Comparison of ENCODE assay signal across 8 cellular contexts in genomic region chr7:44040493-44040891, GRCh38. TPM values are rescaled to one million over a fixed set of nuclear protein-coding genes. Genes with fewer than 3 reads are reported as not detected.
DNase-seq lines count a peak whose midpoint lies in the region; ATAC-seq and TF ChIP-seq lines count a peak whose summit lies in the region.
"Not testable (repeated sequence)": the region's sequence is repeated elsewhere in the genome, so short reads cannot be mapped to it uniquely, and the experiment has no call there.

No MANE protein-coding gene starts in this region.

- not testable (repeated sequence) for H3K27ac ChIP-seq in ascending aorta
- H3K27ac ChIP-seq in right atrium auricular region: peak overlapping the region; percentile 53 to 71

- peak overlapping the region; percentile 52 to 61 for H3K4me3 ChIP-seq in ascending aorta
- peak overlapping the region; percentile 26 to 43 for H3K4me3 ChIP-seq in right atrium auricular region

- DNase-seq in NCI-H1105 treated with DMSO at 0.1 percent for 48 hours (lab: John Stamatoyannopoulos, UW) (peak; percentile 11), retina (peak; percentile 47)
- DNase-seq in activated CD4-positive, CD25-positive, alpha-beta regulatory T cell treated with anti-CD3 and anti-CD28 coated beads, Interleukin-2, amount 50 U/mL, for 16 hours (ENCODE audit: low read depth, low spot score): peak; percentile 34
- DNase-seq in ascending aorta (ENCODE audit: low spot score in 2 of 2); right atrium auricular region (ENCODE audit: low spot score); type B pancreatic cell (ENCODE audit: extremely low spot score, unreplicated experiment): not testable (repeated sequence)

- peak; percentile 43 for ATAC-seq in GM18502 (IDR thresholded peaks at IDR 0.05; ENCODE audit: poor library complexity, unreplicated experiment)
- ATAC-seq in HG02759 (IDR thresholded peaks at IDR 0.05; ENCODE audit: unreplicated experiment): peak; percentile 57

- peak overlapping the region; percentile 68 for H3K4me3 Mint-ChIP-seq in type B pancreatic cell

- not testable (repeated sequence) for H3K9me3 Mint-ChIP-seq in type B pancreatic cell

- not testable (repeated sequence) for H3K9me3 ChIP-seq in ascending aorta, right atrium auricular region

- H3K36me3 Mint-ChIP-seq in type B pancreatic cell: not testable (repeated sequence)

- H3K27me3 ChIP-seq in ascending aorta, right atrium auricular region: not testable (repeated sequence)

- peak in 1 of 3 experiments; percentile 17 for TF ChIP-seq CTCF in ascending aorta (IDR thresholded peaks at IDR 0.05)
- TF ChIP-seq CTCF in right atrium auricular region (IDR thresholded peaks at IDR 0.05): peak; percentile 14 to 49
- TF ChIP-seq CTCF in type B pancreatic cell (conservative IDR thresholded peaks at IDR 0.05): peak; percentile 27

- not testable (repeated sequence) for H3K4me1 ChIP-seq in ascending aorta
- peaks cover 0 to 26% of the 10 kb centered on the region in 2 donors for H3K4me1 ChIP-seq in right atrium auricular region

- not testable (repeated sequence) for H3K27me3 Mint-ChIP-seq in type B pancreatic cell

- not testable (repeated sequence) for H3K36me3 ChIP-seq in ascending aorta, right atrium auricular region

- intact Hi-C loops in ascending aorta (cut with DNase I): not testable (repeated sequence)

- not testable (repeated sequence) for H3K27ac Mint-ChIP-seq in type B pancreatic cell

- not testable (repeated sequence) for H3K4me1 Mint-ChIP-seq in type B pancreatic cell (ENCODE audit: unreplicated experiment)

RNA-seq across cellular contexts. Expression of gene DBNL, which starts 4.0 kb away (rescaled TPM):
- 177 TPM for total RNA-seq in ascending aorta
- 10 to 100 TPM; 31.4 to 66.2 TPM for total RNA-seq in right atrium auricular region
- 62.8 and 71.7 TPM in 2 replicates for total RNA-seq in type B pancreatic cell (ENCODE audit: low replicate concordance)

RNA-seq across cellular contexts. Expression of gene PGAM2, which starts 24.9 kb away (rescaled TPM):
- total RNA-seq in ascending aorta (not detected), right atrium auricular region (1,000 to 10,000 TPM in 1 of 2 donors, 100 to 1,000 TPM in 1; 680 to 2,809 TPM), type B pancreatic cell (ENCODE audit: low replicate concordance) (0.57 and 0.72 TPM in 2 replicates)

RNA-seq across cellular contexts. Expression of gene POLM, which starts 41.8 kb away (rescaled TPM):
- total RNA-seq in ascending aorta (58.8 TPM), right atrium auricular region (10 to 100 TPM; 18.5 to 31.3 TPM), type B pancreatic cell (ENCODE audit: low replicate concordance) (25.2 and 27.2 TPM in 2 replicates)

RNA-seq across cellular contexts. Expression of gene SPDYE1, which starts 42.8 kb away (rescaled TPM):
- not detected for total RNA-seq in ascending aorta
- total RNA-seq in right atrium auricular region: not detected
- total RNA-seq in type B pancreatic cell (ENCODE audit: low replicate concordance): not detected in 2 replicates

Comparison
In these comparisons a context has a peak if more than half of its experiments do, and no peak if none do; other contexts are left out.
1. RNA of gene PGAM2, which starts 24.9 kb away (total RNA-seq): 680 to 2,809 TPM in right atrium auricular region; 0.57 to 0.72 TPM in type B pancreatic cell and not detected in ascending aorta (single experiment); every median in the first group is over 100 times any median in the second.